Comparison of ENCODE assay signal across 23 cellular contexts in the genomic region with DNA sequence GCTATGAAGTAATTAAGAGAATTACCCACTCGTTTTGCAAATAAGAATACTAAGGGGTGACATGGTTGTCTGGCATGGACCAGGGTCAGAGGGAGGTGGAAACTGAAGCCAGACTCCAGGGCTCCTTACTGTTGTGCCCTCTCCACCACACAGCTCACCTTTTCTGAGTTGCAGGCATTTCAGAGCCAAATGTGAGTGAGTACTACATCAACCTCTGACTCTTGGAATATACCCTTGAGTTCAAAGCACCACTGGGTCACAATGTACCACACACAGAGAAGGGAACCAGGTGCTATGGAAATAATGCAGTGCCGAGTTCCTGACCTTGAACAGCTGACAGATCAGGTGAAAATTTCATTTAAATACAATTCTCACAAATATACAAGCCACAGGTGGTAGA.
"Had no signal": no experiment of that assay in that cellular context is flagged by ENCODE, and none has a peak within 500 bp of the region (broad histone marks: within the 10 kb centered on the region; RNA-seq: fewer than 3 reads in every experiment).

No MANE protein-coding gene starts in this region.

- H3K4me3 ChIP-seq: dorsolateral prefrontal cortex, gastrocnemius medialis, heart right ventricle, right atrium auricular region, skin epidermis, suprapubic skin, tibial artery, upper lobe of left lung had no signal

- DNase-seq: cortex of kidney; dorsolateral prefrontal cortex; effector CD8-positive, alpha-beta T cell; gastrocnemius medialis; heart right ventricle; hypothalamus; islet precursor cell; left cardiac atrium; natural killer cell; posterior cingulate gyrus; sigmoid colon; stimulated activated CD4-positive, alpha-beta T cell treated with anti-CD3 and anti-CD28 coated beads, Interleukin-12 subunit alpha, Interleukin-12 subunit beta, amount 100 ng/mL, for 4 hours; stimulated activated naive CD4-positive, alpha-beta T cell; stomach; tibial artery; upper lobe of left lung; uterus had no signal

- H3K4me1 ChIP-seq: gastrocnemius medialis, heart right ventricle, suprapubic skin, tibial artery, upper lobe of left lung, uterus had no signal

- H3K4me3 Mint-ChIP-seq: central memory CD8-positive, alpha-beta T cell; natural killer cell had no signal

- ATAC-seq: gastrocnemius medialis, heart right ventricle, left cardiac atrium, natural killer cell had no signal

- H3K36me3 ChIP-seq: esophagus muscularis mucosa, gastrocnemius medialis, heart right ventricle, neutrophil, right atrium auricular region, sigmoid colon, suprapubic skin, tibial artery, upper lobe of left lung, uterus had no signal

- H3K27ac Mint-ChIP-seq: natural killer cell had no signal

- H3K27me3 ChIP-seq: dorsolateral prefrontal cortex, esophagus muscularis mucosa, gastrocnemius medialis, neutrophil, right atrium auricular region, sigmoid colon, stomach, suprapubic skin, tibial artery, upper lobe of left lung, uterus had no signal

- H3K27ac ChIP-seq: dorsolateral prefrontal cortex, esophagus muscularis mucosa, gastrocnemius medialis, heart right ventricle, neutrophil, right atrium auricular region, suprapubic skin, tibial artery, upper lobe of left lung had no signal

- H3K27me3 Mint-ChIP-seq: central memory CD8-positive, alpha-beta T cell had no signal

- H3K36me3 Mint-ChIP-seq: natural killer cell had no signal

- H3K4me1 Mint-ChIP-seq: central memory CD8-positive, alpha-beta T cell; natural killer cell had no signal

- H3K9me3 Mint-ChIP-seq: central memory CD8-positive, alpha-beta T cell; natural killer cell had no signal

- H3K9me3 ChIP-seq: esophagus muscularis mucosa, gastrocnemius medialis, heart right ventricle, neutrophil, right atrium auricular region, sigmoid colon, stomach, suprapubic skin, tibial artery, upper lobe of left lung, uterus had no signal
